ENCODE assay signal across 1 cellular context in the genomic region with DNA sequence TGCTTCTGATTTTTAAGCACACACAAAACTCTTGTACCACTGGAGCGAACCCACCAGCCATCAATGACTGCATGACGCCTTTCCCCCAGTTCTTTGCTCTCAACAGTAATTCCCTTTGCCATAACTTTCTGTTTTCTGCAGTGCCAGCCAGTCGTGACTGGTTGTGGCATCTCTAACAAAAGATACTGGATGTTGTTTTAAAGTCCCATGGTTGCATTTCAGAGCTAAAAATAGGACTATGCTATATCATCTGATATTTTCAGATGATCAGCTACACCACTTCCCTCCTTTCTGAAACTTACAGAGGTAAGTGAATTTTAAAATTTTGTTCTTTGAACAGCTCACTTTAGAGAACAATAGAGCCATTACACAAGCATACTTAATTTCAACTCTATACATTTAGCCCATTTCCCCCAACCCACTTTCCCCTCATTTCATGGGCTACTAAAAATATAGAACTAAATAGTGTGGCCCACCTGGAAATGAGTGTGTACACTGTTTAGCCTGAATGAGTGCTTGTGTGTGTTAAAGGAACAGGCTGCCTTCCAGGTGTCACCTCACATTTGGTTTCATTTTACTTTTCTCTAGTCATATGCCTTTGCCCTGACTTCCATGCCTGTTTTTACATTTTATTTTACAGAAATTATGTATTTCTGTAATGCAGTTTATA.
TF ChIP-seq lines count a peak whose summit lies in the region.

No MANE protein-coding gene starts in this region.

TF ChIP-seq in GM12878, 131 proteins besides CTCF, POLR2A, EP300 and RAD21 (continued from another document and continues in another):
- TF ChIP-seq FOS (IDR thresholded peaks at IDR 0.05; ENCODE audit: borderline replicate concordance, extremely low read depth, insufficient read length) (no peak), RELA (IDR thresholded peaks at IDR 0.05; ENCODE audit: borderline replicate concordance, partially characterized antibody) (no peak), BCLAF1 (IDR thresholded peaks at IDR 0.05) (no peak), KDM1A (IDR thresholded peaks at IDR 0.05; ENCODE audit: borderline replicate concordance) (no peak), HDAC6 (IDR thresholded peaks at IDR 0.05; ENCODE audit: unreplicated experiment) (no peak), ETV6 (conservative IDR thresholded peaks at IDR 0.05 in 1 of 2, IDR thresholded peaks at IDR 0.05 in 1 of 2; ENCODE audit: borderline replicate concordance in 1 of 2, low read depth in 1 of 2) (peak in 1 of 2 experiments; percentile 57; a peak in 1 of 4 replicates), ASH2L (IDR thresholded peaks at IDR 0.05; ENCODE audit: borderline replicate concordance, low read depth) (peak; percentile 86; the same call in 1 of the 2 replicates), CHD4 (IDR thresholded peaks at IDR 0.05) (no peak), MYB (IDR thresholded peaks at IDR 0.05; ENCODE audit: borderline replicate concordance, low read depth, low read length) (no peak), MAX (IDR thresholded peaks at IDR 0.05; ENCODE audit: low read depth, low read length) (no peak; the same call in 1 of the 2 replicates), BRCA1 (IDR thresholded peaks at IDR 0.05; ENCODE audit: low read depth, low read length) (no peak), SREBF1 (IDR thresholded peaks at IDR 0.05; ENCODE audit: low read length) (no peak), POU2F2 (IDR thresholded peaks at IDR 0.05; ENCODE audit: borderline replicate concordance, low read depth, low read length) (0 out of 3 replicates have a peak, but pooled peaks have one; percentile 23), NRF1 (conservative IDR thresholded peaks at IDR 0.05; ENCODE audit: low read depth, low read length) (no peak), IRF5 (IDR thresholded peaks at IDR 0.05; ENCODE audit: borderline replicate concordance) (no peak), NR2C2 (IDR thresholded peaks at IDR 0.05; ENCODE audit: borderline replicate concordance, control insufficient read depth, insufficient read length, low read depth) (no peak), PBX3 (IDR thresholded peaks at IDR 0.05; ENCODE audit: insufficient replicate concordance, low read depth, low read length) (no peak), CBX5 (IDR thresholded peaks at IDR 0.05; ENCODE audit: low read depth) (no peak), ATF2 (IDR thresholded peaks at IDR 0.05; ENCODE audit: low read length) (peak; percentile 55), ESRRA (IDR thresholded peaks at IDR 0.05; ENCODE audit: low read length) (no peak)
- TF ChIP-seq, protein P1, sequence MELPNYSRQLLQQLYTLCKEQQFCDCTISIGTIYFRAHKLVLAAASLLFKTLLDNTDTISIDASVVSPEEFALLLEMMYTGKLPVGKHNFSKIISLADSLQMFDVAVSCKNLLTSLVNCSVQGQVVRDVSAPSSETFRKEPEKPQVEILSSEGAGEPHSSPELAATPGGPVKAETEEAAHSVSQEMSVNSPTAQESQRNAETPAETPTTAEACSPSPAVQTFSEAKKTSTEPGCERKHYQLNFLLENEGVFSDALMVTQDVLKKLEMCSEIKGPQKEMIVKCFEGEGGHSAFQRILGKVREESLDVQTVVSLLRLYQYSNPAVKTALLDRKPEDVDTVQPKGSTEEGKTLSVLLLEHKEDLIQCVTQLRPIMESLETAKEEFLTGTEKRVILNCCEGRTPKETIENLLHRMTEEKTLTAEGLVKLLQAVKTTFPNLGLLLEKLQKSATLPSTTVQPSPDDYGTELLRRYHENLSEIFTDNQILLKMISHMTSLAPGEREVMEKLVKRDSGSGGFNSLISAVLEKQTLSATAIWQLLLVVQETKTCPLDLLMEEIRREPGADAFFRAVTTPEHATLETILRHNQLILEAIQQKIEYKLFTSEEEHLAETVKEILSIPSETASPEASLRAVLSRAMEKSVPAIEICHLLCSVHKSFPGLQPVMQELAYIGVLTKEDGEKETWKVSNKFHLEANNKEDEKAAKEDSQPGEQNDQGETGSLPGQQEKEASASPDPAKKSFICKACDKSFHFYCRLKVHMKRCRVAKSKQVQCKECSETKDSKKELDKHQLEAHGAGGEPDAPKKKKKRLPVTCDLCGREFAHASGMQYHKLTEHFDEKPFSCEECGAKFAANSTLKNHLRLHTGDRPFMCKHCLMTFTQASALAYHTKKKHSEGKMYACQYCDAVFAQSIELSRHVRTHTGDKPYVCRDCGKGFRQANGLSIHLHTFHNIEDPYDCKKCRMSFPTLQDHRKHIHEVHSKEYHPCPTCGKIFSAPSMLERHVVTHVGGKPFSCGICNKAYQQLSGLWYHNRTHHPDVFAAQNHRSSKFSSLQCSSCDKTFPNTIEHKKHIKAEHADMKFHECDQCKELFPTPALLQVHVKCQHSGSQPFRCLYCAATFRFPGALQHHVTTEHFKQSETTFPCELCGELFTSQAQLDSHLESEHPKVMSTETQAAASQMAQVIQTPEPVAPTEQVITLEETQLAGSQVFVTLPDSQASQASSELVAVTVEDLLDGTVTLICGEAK (IDR thresholded peaks at IDR 0.05; ENCODE audit: borderline replicate concordance): no peak; the same call in 1 of the 2 replicates
- TF ChIP-seq, protein P2, sequence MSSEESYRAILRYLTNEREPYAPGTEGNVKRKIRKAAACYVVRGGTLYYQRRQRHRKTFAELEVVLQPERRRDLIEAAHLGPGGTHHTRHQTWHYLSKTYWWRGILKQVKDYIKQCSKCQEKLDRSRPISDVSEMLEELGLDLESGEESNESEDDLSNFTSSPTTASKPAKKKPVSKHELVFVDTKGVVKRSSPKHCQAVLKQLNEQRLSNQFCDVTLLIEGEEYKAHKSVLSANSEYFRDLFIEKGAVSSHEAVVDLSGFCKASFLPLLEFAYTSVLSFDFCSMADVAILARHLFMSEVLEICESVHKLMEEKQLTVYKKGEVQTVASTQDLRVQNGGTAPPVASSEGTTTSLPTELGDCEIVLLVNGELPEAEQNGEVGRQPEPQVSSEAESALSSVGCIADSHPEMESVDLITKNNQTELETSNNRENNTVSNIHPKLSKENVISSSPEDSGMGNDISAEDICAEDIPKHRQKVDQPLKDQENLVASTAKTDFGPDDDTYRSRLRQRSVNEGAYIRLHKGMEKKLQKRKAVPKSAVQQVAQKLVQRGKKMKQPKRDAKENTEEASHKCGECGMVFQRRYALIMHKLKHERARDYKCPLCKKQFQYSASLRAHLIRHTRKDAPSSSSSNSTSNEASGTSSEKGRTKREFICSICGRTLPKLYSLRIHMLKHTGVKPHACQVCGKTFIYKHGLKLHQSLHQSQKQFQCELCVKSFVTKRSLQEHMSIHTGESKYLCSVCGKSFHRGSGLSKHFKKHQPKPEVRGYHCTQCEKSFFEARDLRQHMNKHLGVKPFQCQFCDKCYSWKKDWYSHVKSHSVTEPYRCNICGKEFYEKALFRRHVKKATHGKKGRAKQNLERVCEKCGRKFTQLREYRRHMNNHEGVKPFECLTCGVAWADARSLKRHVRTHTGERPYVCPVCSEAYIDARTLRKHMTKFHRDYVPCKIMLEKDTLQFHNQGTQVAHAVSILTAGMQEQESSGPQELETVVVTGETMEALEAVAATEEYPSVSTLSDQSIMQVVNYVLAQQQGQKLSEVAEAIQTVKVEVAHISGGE (CRISPR knock-in tag; IDR thresholded peaks at IDR 0.05): no peak
- TF ChIP-seq, protein P3, sequence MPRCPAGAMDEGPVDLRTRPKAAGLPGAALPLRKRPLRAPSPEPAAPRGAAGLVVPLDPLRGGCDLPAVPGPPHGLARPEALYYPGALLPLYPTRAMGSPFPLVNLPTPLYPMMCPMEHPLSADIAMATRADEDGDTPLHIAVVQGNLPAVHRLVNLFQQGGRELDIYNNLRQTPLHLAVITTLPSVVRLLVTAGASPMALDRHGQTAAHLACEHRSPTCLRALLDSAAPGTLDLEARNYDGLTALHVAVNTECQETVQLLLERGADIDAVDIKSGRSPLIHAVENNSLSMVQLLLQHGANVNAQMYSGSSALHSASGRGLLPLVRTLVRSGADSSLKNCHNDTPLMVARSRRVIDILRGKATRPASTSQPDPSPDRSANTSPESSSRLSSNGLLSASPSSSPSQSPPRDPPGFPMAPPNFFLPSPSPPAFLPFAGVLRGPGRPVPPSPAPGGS (IDR thresholded peaks at IDR 0.05; ENCODE audit: borderline replicate concordance, insufficient read depth, low read depth, low read length, poor library complexity, severe bottlenecking): no peak
- TF ChIP-seq, protein P4, sequence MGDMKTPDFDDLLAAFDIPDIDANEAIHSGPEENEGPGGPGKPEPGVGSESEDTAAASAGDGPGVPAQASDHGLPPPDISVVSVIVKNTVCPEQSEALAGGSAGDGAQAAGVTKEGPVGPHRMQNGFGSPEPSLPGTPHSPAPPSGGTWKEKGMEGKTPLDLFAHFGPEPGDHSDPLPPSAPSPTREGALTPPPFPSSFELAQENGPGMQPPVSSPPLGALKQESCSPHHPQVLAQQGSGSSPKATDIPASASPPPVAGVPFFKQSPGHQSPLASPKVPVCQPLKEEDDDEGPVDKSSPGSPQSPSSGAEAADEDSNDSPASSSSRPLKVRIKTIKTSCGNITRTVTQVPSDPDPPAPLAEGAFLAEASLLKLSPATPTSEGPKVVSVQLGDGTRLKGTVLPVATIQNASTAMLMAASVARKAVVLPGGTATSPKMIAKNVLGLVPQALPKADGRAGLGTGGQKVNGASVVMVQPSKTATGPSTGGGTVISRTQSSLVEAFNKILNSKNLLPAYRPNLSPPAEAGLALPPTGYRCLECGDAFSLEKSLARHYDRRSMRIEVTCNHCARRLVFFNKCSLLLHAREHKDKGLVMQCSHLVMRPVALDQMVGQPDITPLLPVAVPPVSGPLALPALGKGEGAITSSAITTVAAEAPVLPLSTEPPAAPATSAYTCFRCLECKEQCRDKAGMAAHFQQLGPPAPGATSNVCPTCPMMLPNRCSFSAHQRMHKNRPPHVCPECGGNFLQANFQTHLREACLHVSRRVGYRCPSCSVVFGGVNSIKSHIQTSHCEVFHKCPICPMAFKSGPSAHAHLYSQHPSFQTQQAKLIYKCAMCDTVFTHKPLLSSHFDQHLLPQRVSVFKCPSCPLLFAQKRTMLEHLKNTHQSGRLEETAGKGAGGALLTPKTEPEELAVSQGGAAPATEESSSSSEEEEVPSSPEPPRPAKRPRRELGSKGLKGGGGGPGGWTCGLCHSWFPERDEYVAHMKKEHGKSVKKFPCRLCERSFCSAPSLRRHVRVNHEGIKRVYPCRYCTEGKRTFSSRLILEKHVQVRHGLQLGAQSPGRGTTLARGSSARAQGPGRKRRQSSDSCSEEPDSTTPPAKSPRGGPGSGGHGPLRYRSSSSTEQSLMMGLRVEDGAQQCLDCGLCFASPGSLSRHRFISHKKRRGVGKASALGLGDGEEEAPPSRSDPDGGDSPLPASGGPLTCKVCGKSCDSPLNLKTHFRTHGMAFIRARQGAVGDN (IDR thresholded peaks at IDR 0.05): peak; percentile 85; the same call in 1 of the 2 replicates
